1 cellular context compared by ENCODE assay signal in the genomic region with DNA sequence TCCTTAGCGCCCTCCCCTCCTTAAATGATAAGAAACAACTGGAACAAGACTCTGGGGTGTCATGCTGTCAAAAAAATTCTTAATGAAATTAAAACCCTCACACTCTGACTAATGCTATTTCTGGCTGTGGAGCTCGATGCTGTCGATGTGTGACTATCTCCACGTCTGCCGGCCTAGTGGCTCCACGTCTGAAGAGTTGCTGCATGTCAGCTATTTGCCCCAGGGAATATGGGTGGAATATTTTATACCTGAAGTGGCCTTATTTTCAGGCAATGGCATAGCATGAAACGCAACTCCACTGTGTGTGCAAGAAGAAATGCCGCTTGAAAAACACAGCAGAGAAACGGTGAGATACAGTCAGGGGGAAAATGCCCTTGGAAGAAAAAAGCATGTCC.
TF ChIP-seq lines count a peak whose summit lies in the region.

No MANE protein-coding gene starts in this region.

TF ChIP-seq in GM23338, 12 proteins besides CTCF, POLR2A, EP300 and RAD21 (continued from another document):
- TF ChIP-seq, protein P1, sequence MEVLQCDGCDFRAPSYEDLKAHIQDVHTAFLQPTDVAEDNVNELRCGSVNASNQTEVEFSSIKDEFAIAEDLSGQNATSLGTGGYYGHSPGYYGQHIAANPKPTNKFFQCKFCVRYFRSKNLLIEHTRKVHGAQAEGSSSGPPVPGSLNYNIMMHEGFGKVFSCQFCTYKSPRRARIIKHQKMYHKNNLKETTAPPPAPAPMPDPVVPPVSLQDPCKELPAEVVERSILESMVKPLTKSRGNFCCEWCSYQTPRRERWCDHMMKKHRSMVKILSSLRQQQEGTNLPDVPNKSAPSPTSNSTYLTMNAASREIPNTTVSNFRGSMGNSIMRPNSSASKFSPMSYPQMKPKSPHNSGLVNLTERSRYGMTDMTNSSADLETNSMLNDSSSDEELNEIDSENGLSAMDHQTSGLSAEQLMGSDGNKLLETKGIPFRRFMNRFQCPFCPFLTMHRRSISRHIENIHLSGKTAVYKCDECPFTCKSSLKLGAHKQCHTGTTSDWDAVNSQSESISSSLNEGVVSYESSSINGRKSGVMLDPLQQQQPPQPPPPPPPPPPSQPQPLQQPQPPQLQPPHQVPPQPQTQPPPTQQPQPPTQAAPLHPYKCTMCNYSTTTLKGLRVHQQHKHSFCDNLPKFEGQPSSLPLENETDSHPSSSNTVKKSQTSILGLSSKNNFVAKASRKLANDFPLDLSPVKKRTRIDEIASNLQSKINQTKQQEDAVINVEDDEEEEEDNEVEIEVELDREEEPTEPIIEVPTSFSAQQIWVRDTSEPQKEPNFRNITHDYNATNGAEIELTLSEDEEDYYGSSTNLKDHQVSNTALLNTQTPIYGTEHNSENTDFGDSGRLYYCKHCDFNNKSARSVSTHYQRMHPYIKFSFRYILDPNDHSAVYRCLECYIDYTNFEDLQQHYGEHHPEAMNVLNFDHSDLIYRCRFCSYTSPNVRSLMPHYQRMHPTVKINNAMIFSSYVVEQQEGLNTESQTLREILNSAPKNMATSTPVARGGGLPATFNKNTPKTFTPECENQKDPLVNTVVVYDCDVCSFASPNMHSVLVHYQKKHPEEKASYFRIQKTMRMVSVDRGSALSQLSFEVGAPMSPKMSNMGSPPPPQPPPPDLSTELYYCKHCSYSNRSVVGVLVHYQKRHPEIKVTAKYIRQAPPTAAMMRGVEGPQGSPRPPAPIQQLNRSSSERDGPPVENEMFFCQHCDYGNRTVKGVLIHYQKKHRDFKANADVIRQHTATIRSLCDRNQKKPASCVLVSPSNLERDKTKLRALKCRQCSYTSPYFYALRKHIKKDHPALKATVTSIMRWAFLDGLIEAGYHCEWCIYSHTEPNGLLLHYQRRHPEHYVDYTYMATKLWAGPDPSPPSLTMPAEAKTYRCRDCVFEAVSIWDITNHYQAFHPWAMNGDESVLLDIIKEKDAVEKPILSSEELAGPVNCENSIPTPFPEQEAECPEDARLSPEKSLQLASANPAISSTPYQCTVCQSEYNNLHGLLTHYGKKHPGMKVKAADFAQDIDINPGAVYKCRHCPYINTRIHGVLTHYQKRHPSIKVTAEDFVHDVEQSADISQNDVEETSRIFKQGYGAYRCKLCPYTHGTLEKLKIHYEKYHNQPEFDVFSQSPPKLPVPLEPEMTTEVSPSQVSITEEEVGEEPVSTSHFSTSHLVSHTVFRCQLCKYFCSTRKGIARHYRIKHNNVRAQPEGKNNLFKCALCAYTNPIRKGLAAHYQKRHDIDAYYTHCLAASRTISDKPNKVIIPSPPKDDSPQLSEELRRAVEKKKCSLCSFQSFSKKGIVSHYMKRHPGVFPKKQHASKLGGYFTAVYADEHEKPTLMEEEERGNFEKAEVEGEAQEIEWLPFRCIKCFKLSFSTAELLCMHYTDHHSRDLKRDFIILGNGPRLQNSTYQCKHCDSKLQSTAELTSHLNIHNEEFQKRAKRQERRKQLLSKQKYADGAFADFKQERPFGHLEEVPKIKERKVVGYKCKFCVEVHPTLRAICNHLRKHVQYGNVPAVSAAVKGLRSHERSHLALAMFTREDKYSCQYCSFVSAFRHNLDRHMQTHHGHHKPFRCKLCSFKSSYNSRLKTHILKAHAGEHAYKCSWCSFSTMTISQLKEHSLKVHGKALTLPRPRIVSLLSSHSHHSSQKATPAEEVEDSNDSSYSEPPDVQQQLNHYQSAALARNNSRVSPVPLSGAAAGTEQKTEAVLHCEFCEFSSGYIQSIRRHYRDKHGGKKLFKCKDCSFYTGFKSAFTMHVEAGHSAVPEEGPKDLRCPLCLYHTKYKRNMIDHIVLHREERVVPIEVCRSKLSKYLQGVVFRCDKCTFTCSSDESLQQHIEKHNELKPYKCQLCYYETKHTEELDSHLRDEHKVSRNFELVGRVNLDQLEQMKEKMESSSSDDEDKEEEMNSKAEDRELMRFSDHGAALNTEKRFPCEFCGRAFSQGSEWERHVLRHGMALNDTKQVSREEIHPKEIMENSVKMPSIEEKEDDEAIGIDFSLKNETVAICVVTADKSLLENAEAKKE (CRISPR knock-in tag; IDR thresholded peaks at IDR 0.05): no peak
- no peak for TF ChIP-seq JUNB (IDR thresholded peaks at IDR 0.05; ENCODE audit: unreplicated experiment)
- TF ChIP-seq EZH2 (IDR thresholded peaks at IDR 0.05; ENCODE audit: low read depth, unreplicated experiment): no peak
